In the genomic region with DNA sequence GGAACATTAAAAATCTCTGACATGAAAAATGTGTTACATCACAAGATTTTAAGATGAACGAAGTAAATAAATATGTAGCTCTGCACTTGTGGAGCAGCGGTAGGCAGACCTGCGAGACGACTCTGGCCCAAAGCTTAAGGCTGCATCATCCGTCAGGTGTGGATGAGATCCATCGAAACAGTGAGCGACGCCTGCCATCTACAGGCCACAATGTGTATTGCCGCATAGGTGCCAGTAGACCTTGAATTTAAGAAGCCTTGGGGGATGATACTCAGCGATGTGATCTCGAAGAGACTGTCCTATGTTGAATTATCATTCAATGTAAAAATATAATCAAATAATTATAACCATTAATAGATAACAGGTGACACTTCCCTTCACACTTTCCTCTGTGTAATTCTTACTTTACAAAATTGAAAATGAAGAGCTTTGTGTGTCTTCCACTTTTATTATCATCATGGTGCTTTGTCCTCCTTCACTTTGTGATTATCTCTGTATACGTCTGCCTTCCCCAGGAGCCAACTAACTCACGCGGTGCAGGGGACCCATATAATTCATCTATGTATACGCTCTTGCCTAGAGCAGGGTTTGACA, we compare ENCODE assay signal across 8 cellular contexts.
DNase-seq lines count a peak whose midpoint lies in the region; ATAC-seq, FAIRE-seq and TF ChIP-seq lines count a peak whose summit lies in the region.

No MANE protein-coding gene starts in this region.

- no peaks in the 10 kb centered on the region for H3F3A ChIP-seq in GM23338 (replicated peaks; ENCODE audit: low read depth)

- H3K9me3 ChIP-seq in tibial artery: no peaks in the 10 kb centered on the region

- H2AFZ ChIP-seq in GM23338 (no peak overlapping the region), KMS-11 (ENCODE audit: low read depth) (no peak overlapping the region)

- H3K4me3 Mint-ChIP-seq in GM23338 (no peak overlapping the region), osteocyte (ENCODE audit: unreplicated experiment) (no peak overlapping the region)
- H3K4me3 Mint-ChIP-seq in activated T-helper 17 cell treated with anti-CD3 and anti-CD28 coated beads, Interleukin-2, amount 50 U/mL, for 72 hours: no peak overlapping the region

- ATAC-seq in GM23338 (peak; percentile 98), foreskin keratinocyte (peak; percentile 94)
- peak; percentile 69 for ATAC-seq in activated T-helper 17 cell treated with anti-CD3 and anti-CD28 coated beads, Interleukin-2, amount 50 U/mL, for 72 hours (replicated peaks)

- H3K4me1 ChIP-seq in GM23338 (ENCODE audit: insufficient read depth): no peaks in the 10 kb centered on the region
- peaks cover 45% of the 10 kb centered on the region for H3K4me1 ChIP-seq in KMS-11 (ENCODE audit: low read depth, poor library complexity, severe bottlenecking)
- no peaks in the 10 kb centered on the region for H3K4me1 ChIP-seq in foreskin keratinocyte
- no peaks in the 10 kb centered on the region for H3K4me1 ChIP-seq in tibial artery

- TF ChIP-seq CTCF in GM23338 (conservative IDR thresholded peaks at IDR 0.05; ENCODE audit: low read depth in 2 of 2) (peak; percentile 94 to 98), KMS-11 (conservative IDR thresholded peaks at IDR 0.05; ENCODE audit: low read depth, low read length) (peak; percentile 79), foreskin keratinocyte (conservative IDR thresholded peaks at IDR 0.05) (peak; percentile 90), osteocyte (IDR thresholded peaks at IDR 0.05) (peak; percentile 94), tibial artery (IDR thresholded peaks at IDR 0.05) (peak; percentile 66 to 85)

- H3K36me3 ChIP-seq in GM23338 (ENCODE audit: insufficient read depth): peaks cover 10% of the 10 kb centered on the region; the same call in 1 of the 2 replicates
- no peaks in the 10 kb centered on the region for H3K36me3 ChIP-seq in KMS-11 (ENCODE audit: insufficient read depth)
- H3K36me3 ChIP-seq in tibial artery: no peaks in the 10 kb centered on the region

- H3K9me3 Mint-ChIP-seq in GM23338 (peaks cover 30% of the 10 kb centered on the region), osteocyte (ENCODE audit: unreplicated experiment) (peaks cover 15% of the 10 kb centered on the region)
- H3K9me3 Mint-ChIP-seq in activated T-helper 17 cell treated with anti-CD3 and anti-CD28 coated beads, Interleukin-2, amount 50 U/mL, for 72 hours: peaks cover 3% of the 10 kb centered on the region

- H3K9ac ChIP-seq in KMS-11: no peak overlapping the region

- H4K20me1 ChIP-seq in GM23338 (replicated peaks; ENCODE audit: insufficient read depth): no peaks in the 10 kb centered on the region
- H4K20me1 ChIP-seq in KMS-11 (ENCODE audit: insufficient read depth): no peaks in the 10 kb centered on the region

- no peaks in the 10 kb centered on the region for H3K79me2 ChIP-seq in GM23338 (replicated peaks; ENCODE audit: insufficient read depth)
- H3K79me2 ChIP-seq in KMS-11 (ENCODE audit: insufficient read depth, low read depth): no peaks in the 10 kb centered on the region

- H3K4me1 Mint-ChIP-seq in GM23338 (peaks cover 3% of the 10 kb centered on the region; the same call in 2 of the 3 replicates), osteocyte (ENCODE audit: unreplicated experiment) (no peaks in the 10 kb centered on the region)
- no peaks in the 10 kb centered on the region for H3K4me1 Mint-ChIP-seq in activated T-helper 17 cell treated with anti-CD3 and anti-CD28 coated beads, Interleukin-2, amount 50 U/mL, for 72 hours

- H3K4me3 ChIP-seq in GM23338: no peak overlapping the region
- H3K4me3 ChIP-seq in KMS-11 (IDR thresholded peaks at IDR 0.05; ENCODE audit: insufficient read depth, low read depth, low read length): no peak overlapping the region
- H3K4me3 ChIP-seq in tibial artery: no peak overlapping the region

- H3K9me2 ChIP-seq in GM23338 (ENCODE audit: insufficient read depth): 0 out of 2 replicates have a peak, but pooled peaks cover 6% of the 10 kb centered on the region

- H3K27ac ChIP-seq in GM23338 (ENCODE audit: low read depth) (no peak overlapping the region), KMS-11 (no peak overlapping the region), foreskin keratinocyte (no peak overlapping the region), tibial artery (no peak overlapping the region)

- peak; percentile 59 for DNase-seq in GM03348 (ENCODE audit: low spot score)
- peak; percentile 89 for DNase-seq in GM23338 (ENCODE audit: low spot score)
- peak; percentile 42 for DNase-seq in RCC 7860 (ENCODE audit: low spot score)
- DNase-seq in foreskin keratinocyte: peak in 1 of 2 donors; percentile 61
- DNase-seq in osteocyte (ENCODE audit: extremely low spot score, unreplicated experiment): peak; percentile 87
- peak; percentile 69 to 71 for DNase-seq in tibial artery

- FAIRE-seq in RCC 7860 (lab: Jason Lieb, UNC): peak; percentile 16

- H3K27me3 Mint-ChIP-seq in GM23338 (ENCODE audit: insufficient read depth, low read depth, poor library complexity) (no peaks in the 10 kb centered on the region), osteocyte (ENCODE audit: unreplicated experiment) (peaks cover 2% of the 10 kb centered on the region)
- H3K27me3 Mint-ChIP-seq in activated T-helper 17 cell treated with anti-CD3 and anti-CD28 coated beads, Interleukin-2, amount 50 U/mL, for 72 hours: peaks cover 22% of the 10 kb centered on the region

- H3K36me3 Mint-ChIP-seq in GM23338 (ENCODE audit: low read depth) (peaks cover 22% of the 10 kb centered on the region), osteocyte (ENCODE audit: unreplicated experiment) (no peaks in the 10 kb centered on the region)
- no peaks in the 10 kb centered on the region for H3K36me3 Mint-ChIP-seq in activated T-helper 17 cell treated with anti-CD3 and anti-CD28 coated beads, Interleukin-2, amount 50 U/mL, for 72 hours (ENCODE audit: low read depth)

- intact Hi-C loops in tibial artery (cut with DNase I; ENCODE audit: low total_unique reads): no loop called here

- H3K4me2 ChIP-seq in GM23338 (no peak overlapping the region), KMS-11 (peak overlapping the region; percentile 11; the same call in 1 of the 2 replicates)

- H3K27me3 ChIP-seq in GM23338 (ENCODE audit: insufficient read depth): no peaks in the 10 kb centered on the region
- H3K27me3 ChIP-seq in KMS-11 (ENCODE audit: insufficient read depth, low read depth): no peaks in the 10 kb centered on the region
- H3K27me3 ChIP-seq in foreskin keratinocyte: no peaks in the 10 kb centered on the region
- H3K27me3 ChIP-seq in tibial artery: peaks cover 0 to 4% of the 10 kb centered on the region in 2 donors

- no peak overlapping the region for H3K27ac Mint-ChIP-seq in GM23338
- H3K27ac Mint-ChIP-seq in activated T-helper 17 cell treated with anti-CD3 and anti-CD28 coated beads, Interleukin-2, amount 50 U/mL, for 72 hours: no peak overlapping the region
- no peak overlapping the region for H3K27ac Mint-ChIP-seq in osteocyte (ENCODE audit: unreplicated experiment)

TF ChIP-seq in GM23338, 12 proteins besides CTCF, POLR2A, EP300 and RAD21:
- TF ChIP-seq, protein P1, sequence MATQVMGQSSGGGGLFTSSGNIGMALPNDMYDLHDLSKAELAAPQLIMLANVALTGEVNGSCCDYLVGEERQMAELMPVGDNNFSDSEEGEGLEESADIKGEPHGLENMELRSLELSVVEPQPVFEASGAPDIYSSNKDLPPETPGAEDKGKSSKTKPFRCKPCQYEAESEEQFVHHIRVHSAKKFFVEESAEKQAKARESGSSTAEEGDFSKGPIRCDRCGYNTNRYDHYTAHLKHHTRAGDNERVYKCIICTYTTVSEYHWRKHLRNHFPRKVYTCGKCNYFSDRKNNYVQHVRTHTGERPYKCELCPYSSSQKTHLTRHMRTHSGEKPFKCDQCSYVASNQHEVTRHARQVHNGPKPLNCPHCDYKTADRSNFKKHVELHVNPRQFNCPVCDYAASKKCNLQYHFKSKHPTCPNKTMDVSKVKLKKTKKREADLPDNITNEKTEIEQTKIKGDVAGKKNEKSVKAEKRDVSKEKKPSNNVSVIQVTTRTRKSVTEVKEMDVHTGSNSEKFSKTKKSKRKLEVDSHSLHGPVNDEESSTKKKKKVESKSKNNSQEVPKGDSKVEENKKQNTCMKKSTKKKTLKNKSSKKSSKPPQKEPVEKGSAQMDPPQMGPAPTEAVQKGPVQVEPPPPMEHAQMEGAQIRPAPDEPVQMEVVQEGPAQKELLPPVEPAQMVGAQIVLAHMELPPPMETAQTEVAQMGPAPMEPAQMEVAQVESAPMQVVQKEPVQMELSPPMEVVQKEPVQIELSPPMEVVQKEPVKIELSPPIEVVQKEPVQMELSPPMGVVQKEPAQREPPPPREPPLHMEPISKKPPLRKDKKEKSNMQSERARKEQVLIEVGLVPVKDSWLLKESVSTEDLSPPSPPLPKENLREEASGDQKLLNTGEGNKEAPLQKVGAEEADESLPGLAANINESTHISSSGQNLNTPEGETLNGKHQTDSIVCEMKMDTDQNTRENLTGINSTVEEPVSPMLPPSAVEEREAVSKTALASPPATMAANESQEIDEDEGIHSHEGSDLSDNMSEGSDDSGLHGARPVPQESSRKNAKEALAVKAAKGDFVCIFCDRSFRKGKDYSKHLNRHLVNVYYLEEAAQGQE (IDR thresholded peaks at IDR 0.05; ENCODE audit: unreplicated experiment): no peak
- 0 out of 2 replicates have a peak, but pooled peaks have one; percentile 19 for TF ChIP-seq CREB1 (CRISPR knock-in tag; IDR thresholded peaks at IDR 0.05; ENCODE audit: low read depth)
TF ChIP-seq in GM23338: peak in this region for 1.
